Comparison of ENCODE assay signal across 10 cellular contexts in genomic region chr9:73889023-73889422, GRCh38.
"Had no signal": no experiment of that assay in that cellular context is flagged by ENCODE, and none has a peak within 500 bp of the region (broad histone marks: within the 10 kb centered on the region; RNA-seq: fewer than 3 reads in every experiment).

No MANE protein-coding gene starts in this region.

- ATAC-seq: GM23338, HCT116 had no signal

- H3K4me3 ChIP-seq: GM23338, HAP-1 had no signal

- FAIRE-seq: H1 had no signal

- H3K4me1 ChIP-seq: HAP-1 had no signal

- H3K9ac ChIP-seq: KMS-11 had no signal

- H2AFZ ChIP-seq: GM23338 had no signal

- DNase-seq: H7, HFFc6, IMR-90, KBM-7 had no signal

- H3K36me3 ChIP-seq: HAP-1 had no signal

- H3K27ac ChIP-seq: HL-60, KMS-11 had no signal

- H3K4me2 ChIP-seq: GM23338, KMS-11 had no signal

- H3K9me3 ChIP-seq: HAP-1 had no signal
